In genomic region chr11:30859709-30860108, GRCh38 we compare ENCODE assay signal across 17 cellular contexts.
"Had no signal": no experiment of that assay in that cellular context is flagged by ENCODE, and none has a peak within 500 bp of the region (broad histone marks: within the 10 kb centered on the region; RNA-seq: fewer than 3 reads in every experiment).

No MANE protein-coding gene starts in this region.

- H3K4me3 ChIP-seq: coronary artery, right lobe of liver, skin epidermis, tibial artery had no signal

- H3K9me3 ChIP-seq: right lobe of liver, tibial artery had no signal

- H3K4me1 ChIP-seq: right lobe of liver had no signal

- H3K27ac ChIP-seq: coronary artery, epithelial cell of prostate, right lobe of liver, skin epidermis, tibial artery had no signal

- H3K9me3 Mint-ChIP-seq: activated CD4-positive, alpha-beta memory T cell treated with anti-CD3 and anti-CD28 coated beads for 36 hours; activated naive CD8-positive, alpha-beta T cell treated with anti-CD3 and anti-CD28 coated beads for 36 hours; endodermal cell; natural killer cell treated with Interleukin-12 subunit alpha and Interleukin-12 subunit beta and Interleukin-15 and Interleukin-18, amount 100 ng/mL, for 72 hours; stimulated activated naive CD8-positive, alpha-beta T cell treated with anti-CD3 and anti-CD28 coated beads, Interleukin-15, Interleukin-2, amounts not matched to agents 100 ng/mL and 50 ng/mL, for 24 hours had no signal

- H3K36me3 ChIP-seq: right lobe of liver, tibial artery had no signal

- H3K27me3 Mint-ChIP-seq: activated CD4-positive, alpha-beta memory T cell treated with anti-CD3 and anti-CD28 coated beads for 36 hours; stimulated activated naive CD8-positive, alpha-beta T cell treated with anti-CD3 and anti-CD28 coated beads, Interleukin-15, Interleukin-2, amounts not matched to agents 100 ng/mL and 50 ng/mL, for 24 hours had no signal

- H3K4me3 Mint-ChIP-seq: activated CD4-positive, alpha-beta memory T cell treated with anti-CD3 and anti-CD28 coated beads for 36 hours; activated naive CD8-positive, alpha-beta T cell treated with anti-CD3 and anti-CD28 coated beads for 36 hours; endodermal cell; natural killer cell treated with Interleukin-12 subunit alpha and Interleukin-12 subunit beta and Interleukin-15 and Interleukin-18, amount 100 ng/mL, for 72 hours; stimulated activated naive CD8-positive, alpha-beta T cell treated with anti-CD3 and anti-CD28 coated beads, Interleukin-15, Interleukin-2, amounts not matched to agents 100 ng/mL and 50 ng/mL, for 24 hours had no signal

- H3K27ac Mint-ChIP-seq: activated CD4-positive, alpha-beta memory T cell treated with anti-CD3 and anti-CD28 coated beads for 36 hours; activated naive CD8-positive, alpha-beta T cell treated with anti-CD3 and anti-CD28 coated beads for 36 hours; endodermal cell; natural killer cell treated with Interleukin-12 subunit alpha and Interleukin-12 subunit beta and Interleukin-15 and Interleukin-18, amount 100 ng/mL, for 72 hours; stimulated activated naive CD8-positive, alpha-beta T cell treated with anti-CD3 and anti-CD28 coated beads, Interleukin-15, Interleukin-2, amounts not matched to agents 100 ng/mL and 50 ng/mL, for 24 hours had no signal

- DNase-seq: activated CD4-positive, alpha-beta memory T cell treated with anti-CD3 and anti-CD28 coated beads for 36 hours; activated CD4-positive, alpha-beta T cell treated with anti-CD3 and anti-CD28 coated beads for 48 hours; activated naive CD4-positive, alpha-beta T cell treated with Interleukin-2 at 50 U/mL for 16 hours; activated naive CD8-positive, alpha-beta T cell treated with anti-CD3 and anti-CD28 coated beads for 36 hours; activated T-cell treated with anti-CD3 and anti-CD28 coated beads, Interleukin-2, amount 50 U/mL, for 48 hours; endodermal cell; foreskin fibroblast; nucleus accumbens; right lobe of liver; stimulated activated CD4-positive, alpha-beta T cell treated with anti-CD3 and anti-CD28 coated beads, Interleukin-1b, Interleukin-23, amount 100 ng/mL, for 48 hours; T1000; tibial artery had no signal

- ATAC-seq: natural killer cell treated with Interleukin-12 subunit alpha and Interleukin-12 subunit beta and Interleukin-15 and Interleukin-18, amount 100 ng/mL, for 72 hours; right lobe of liver had no signal

- H3K27me3 ChIP-seq: right lobe of liver, tibial artery had no signal

- H3K36me3 Mint-ChIP-seq: activated CD4-positive, alpha-beta memory T cell treated with anti-CD3 and anti-CD28 coated beads for 36 hours; activated naive CD8-positive, alpha-beta T cell treated with anti-CD3 and anti-CD28 coated beads for 36 hours; natural killer cell treated with Interleukin-12 subunit alpha and Interleukin-12 subunit beta and Interleukin-15 and Interleukin-18, amount 100 ng/mL, for 72 hours had no signal

- H3K4me1 Mint-ChIP-seq: activated naive CD8-positive, alpha-beta T cell treated with anti-CD3 and anti-CD28 coated beads for 36 hours had no signal
